2 cellular contexts compared by ENCODE assay signal in the genomic region with DNA sequence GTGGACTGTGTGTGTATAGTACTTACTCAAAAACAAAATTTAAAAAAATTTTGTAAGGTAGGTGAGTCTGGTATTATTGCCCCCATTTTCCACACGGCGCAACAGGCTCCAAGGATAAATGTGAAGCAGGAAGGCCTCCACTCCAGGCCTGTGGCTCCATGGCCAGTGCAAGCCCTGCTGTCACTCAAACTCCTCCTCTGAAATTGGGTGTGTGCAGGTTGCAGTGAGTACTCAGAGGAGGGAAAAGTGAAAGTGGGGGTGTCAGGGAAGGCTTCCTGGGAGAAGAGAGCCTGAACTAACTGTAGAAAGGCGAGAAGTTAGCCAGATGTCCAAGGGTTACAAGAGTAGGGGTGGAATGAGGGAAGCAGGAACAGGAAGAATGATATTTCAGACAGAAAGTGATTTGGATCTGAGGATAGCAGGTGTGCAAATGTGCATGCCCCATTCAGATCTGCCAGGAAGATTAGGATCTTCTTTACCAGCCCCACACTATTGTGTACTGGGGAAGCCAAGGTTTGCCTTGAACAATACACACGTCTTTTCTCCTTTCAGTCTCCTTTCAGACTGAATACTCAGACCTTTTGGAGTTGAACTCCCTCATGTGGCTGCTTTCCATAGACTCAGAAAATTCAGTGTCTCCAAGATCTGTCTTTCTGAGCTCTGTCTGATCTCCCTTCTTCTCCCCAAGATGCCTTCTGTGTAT.
TF ChIP-seq lines count a peak whose summit lies in the region.

No MANE protein-coding gene starts in this region.

TF ChIP-seq in GM12878, 131 proteins besides CTCF, POLR2A, EP300 and RAD21 (continued from another document):
- TF ChIP-seq SKIL (IDR thresholded peaks at IDR 0.05; ENCODE audit: low read depth, poor library complexity, severe bottlenecking) (no peak), NFYA (IDR thresholded peaks at IDR 0.05; ENCODE audit: borderline replicate concordance, low read depth, low read length) (no peak), MEF2A (IDR thresholded peaks at IDR 0.05; ENCODE audit: insufficient read depth, low read depth, low read length) (no peak), MTA2 (IDR thresholded peaks at IDR 0.05; ENCODE audit: low read depth) (no peak), TCF7 (IDR thresholded peaks at IDR 0.05; ENCODE audit: borderline replicate concordance) (no peak), EGR1 (IDR thresholded peaks at IDR 0.05; ENCODE audit: borderline replicate concordance in 1 of 2, low read depth in 2 of 2, low read length in 2 of 2) (no peak), NFXL1 (IDR thresholded peaks at IDR 0.05; ENCODE audit: borderline replicate concordance) (no peak), YY1 (IDR thresholded peaks at IDR 0.05; ENCODE audit: low read depth, low read length) (no peak), ZNF207 (IDR thresholded peaks at IDR 0.05; ENCODE audit: borderline replicate concordance) (no peak), TBL1XR1 (IDR thresholded peaks at IDR 0.05; ENCODE audit: low read depth, low read length) (no peak), PKNOX1 (IDR thresholded peaks at IDR 0.05) (no peak)

TF ChIP-seq in liver, 16 proteins besides CTCF, POLR2A, EP300 and RAD21 (continued from another document):
- TF ChIP-seq, protein P1, sequence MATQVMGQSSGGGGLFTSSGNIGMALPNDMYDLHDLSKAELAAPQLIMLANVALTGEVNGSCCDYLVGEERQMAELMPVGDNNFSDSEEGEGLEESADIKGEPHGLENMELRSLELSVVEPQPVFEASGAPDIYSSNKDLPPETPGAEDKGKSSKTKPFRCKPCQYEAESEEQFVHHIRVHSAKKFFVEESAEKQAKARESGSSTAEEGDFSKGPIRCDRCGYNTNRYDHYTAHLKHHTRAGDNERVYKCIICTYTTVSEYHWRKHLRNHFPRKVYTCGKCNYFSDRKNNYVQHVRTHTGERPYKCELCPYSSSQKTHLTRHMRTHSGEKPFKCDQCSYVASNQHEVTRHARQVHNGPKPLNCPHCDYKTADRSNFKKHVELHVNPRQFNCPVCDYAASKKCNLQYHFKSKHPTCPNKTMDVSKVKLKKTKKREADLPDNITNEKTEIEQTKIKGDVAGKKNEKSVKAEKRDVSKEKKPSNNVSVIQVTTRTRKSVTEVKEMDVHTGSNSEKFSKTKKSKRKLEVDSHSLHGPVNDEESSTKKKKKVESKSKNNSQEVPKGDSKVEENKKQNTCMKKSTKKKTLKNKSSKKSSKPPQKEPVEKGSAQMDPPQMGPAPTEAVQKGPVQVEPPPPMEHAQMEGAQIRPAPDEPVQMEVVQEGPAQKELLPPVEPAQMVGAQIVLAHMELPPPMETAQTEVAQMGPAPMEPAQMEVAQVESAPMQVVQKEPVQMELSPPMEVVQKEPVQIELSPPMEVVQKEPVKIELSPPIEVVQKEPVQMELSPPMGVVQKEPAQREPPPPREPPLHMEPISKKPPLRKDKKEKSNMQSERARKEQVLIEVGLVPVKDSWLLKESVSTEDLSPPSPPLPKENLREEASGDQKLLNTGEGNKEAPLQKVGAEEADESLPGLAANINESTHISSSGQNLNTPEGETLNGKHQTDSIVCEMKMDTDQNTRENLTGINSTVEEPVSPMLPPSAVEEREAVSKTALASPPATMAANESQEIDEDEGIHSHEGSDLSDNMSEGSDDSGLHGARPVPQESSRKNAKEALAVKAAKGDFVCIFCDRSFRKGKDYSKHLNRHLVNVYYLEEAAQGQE (IDR thresholded peaks at IDR 0.05) = no peak
